ENCODE assay signal across 9 cellular contexts in the genomic region with DNA sequence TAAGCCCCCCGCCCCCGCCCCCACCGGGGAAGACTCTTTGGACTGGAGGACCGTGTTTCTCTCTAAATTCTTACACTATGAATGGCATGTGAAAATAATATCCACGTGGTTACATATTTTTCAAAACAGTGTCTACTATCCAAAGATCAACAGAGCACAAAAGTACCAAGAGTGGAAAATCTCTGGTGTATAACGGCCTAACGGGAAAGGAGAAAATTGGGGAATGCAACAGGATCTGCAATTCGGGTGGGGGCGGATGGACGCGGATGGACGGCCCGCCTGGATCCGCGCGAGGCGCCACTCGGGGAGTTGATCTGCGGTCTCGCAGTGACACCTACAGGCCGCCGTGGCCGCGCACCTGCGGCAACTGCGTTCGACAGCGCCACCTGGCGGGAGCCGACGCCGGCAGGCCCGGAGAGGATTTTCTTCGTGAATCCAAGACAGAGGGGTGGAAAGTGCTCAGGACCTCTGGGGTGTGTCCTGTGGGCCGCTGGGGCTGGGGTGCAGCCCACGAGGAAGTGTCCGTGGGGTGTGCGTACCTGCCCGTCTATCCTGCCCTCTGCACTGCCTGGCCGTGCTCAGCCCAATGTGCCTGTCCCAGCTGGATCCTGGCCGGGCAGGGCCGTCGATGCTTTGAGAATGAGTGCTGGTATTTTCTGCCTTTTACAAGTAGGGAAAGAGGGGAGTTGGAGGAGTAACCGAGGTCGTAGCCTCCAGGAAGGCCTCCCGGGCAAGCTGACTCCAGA. TPM values are rescaled to one million over a fixed set of nuclear protein-coding genes. Genes with fewer than 3 reads are reported as not detected.
DNase-seq lines count a peak whose midpoint lies in the region; ATAC-seq and TF ChIP-seq lines count a peak whose summit lies in the region.
"Had no signal": no experiment of that assay in that cellular context is flagged by ENCODE, and none has a peak within 500 bp of the region (broad histone marks: within the 10 kb centered on the region; RNA-seq: fewer than 3 reads in every experiment).

No MANE protein-coding gene starts in this region.

- peak in 13 of 14 donors; percentile 13 to 86 (median 60) for DNase-seq in C1 segment of cervical spinal cord (lab: John Stamatoyannopoulos, UW)
- DNase-seq in SHP77 (lab: John Stamatoyannopoulos, UW) = peak; percentile 64 to 77
- DNase-seq in activated effector memory CD4-positive, alpha-beta T cell treated with anti-CD3 and anti-CD28 coated beads, Interleukin-2, amount 50 U/mL, for 16 hours = peak; percentile 96
- DNase-seq in foreskin melanocyte = peak; percentile 47
- peak; percentile 94 for DNase-seq in osteocyte (ENCODE audit: extremely low spot score, unreplicated experiment)
- DNase-seq in tibial artery = peak; percentile 69 to 86

- H3K4me1 Mint-ChIP-seq in osteocyte (ENCODE audit: unreplicated experiment) = peaks cover 9% of the 10 kb centered on the region

- WGBS in HUES64 = 12% methylated on average over 44 of the region's 46 CpGs

- peak overlapping the region; percentile 12 for H3K27ac Mint-ChIP-seq in osteocyte (ENCODE audit: unreplicated experiment)

- no peak overlapping the region for H3K9ac ChIP-seq in HUES64 (ENCODE audit: low read depth, low read length)

- H3K27me3 Mint-ChIP-seq in osteocyte (ENCODE audit: unreplicated experiment) = peaks cover 39% of the 10 kb centered on the region

- H3K27ac ChIP-seq in HUES64 (ENCODE audit: low read depth, low read length) (no peak overlapping the region), tibial artery (peak overlapping the region in 1 of 2 donors; percentile 18)

- peak; percentile 84 for ATAC-seq in GM19372 (IDR thresholded peaks at IDR 0.05; ENCODE audit: low read depth, unreplicated experiment)

- H3K9me3 Mint-ChIP-seq in osteocyte (ENCODE audit: unreplicated experiment) = no peaks in the 10 kb centered on the region

- no peaks in the 10 kb centered on the region for H3K4me1 ChIP-seq in HUES64 (ENCODE audit: insufficient read depth, low read length)
- peaks cover 0 to 9% (median 2%) of the 10 kb centered on the region in 4 donors for H3K4me1 ChIP-seq in tibial artery

- peak overlapping the region; percentile 15 for H3K4me3 Mint-ChIP-seq in osteocyte (ENCODE audit: unreplicated experiment)

- no peaks in the 10 kb centered on the region for H3K36me3 ChIP-seq in HUES64 (ENCODE audit: insufficient read depth, low read length)
- H3K36me3 ChIP-seq in tibial artery = no peaks in the 10 kb centered on the region

- H3K36me3 Mint-ChIP-seq in osteocyte (ENCODE audit: unreplicated experiment) = no peaks in the 10 kb centered on the region

- H3K9me3 ChIP-seq in HUES64 (ENCODE audit: insufficient read depth, low read depth, low read length) = no peaks in the 10 kb centered on the region
- no peaks in the 10 kb centered on the region for H3K9me3 ChIP-seq in tibial artery

- H3K4me3 ChIP-seq in HUES64 (ENCODE audit: low read length) = peak overlapping the region; percentile 27; the same call in 1 of the 2 replicates
- no peak overlapping the region for H3K4me3 ChIP-seq in tibial artery

- intact Hi-C loops in tibial artery (cut with DNase I; ENCODE audit: low total_unique reads) = loop anchor here (1.0 to 10.0 kb wide), 5 partner anchors 610 to 825 kb away; no protein-coding TSS in a partner anchor

- TF ChIP-seq CTCF in osteocyte (IDR thresholded peaks at IDR 0.05) (peak; percentile 100), tibial artery (IDR thresholded peaks at IDR 0.05) (peak; percentile 100)

- H3K27me3 ChIP-seq in HUES64 (ENCODE audit: insufficient read depth, low read length) = no peaks in the 10 kb centered on the region
- H3K27me3 ChIP-seq in tibial artery = peaks cover 0 to 21% of the 10 kb centered on the region in 2 donors

RNA-seq across cellular contexts. Expression of gene ANKRD60, which starts 18.6 kb away (rescaled TPM):
- polyA plus RNA-seq in HUES64 (2013, experiment 1 of 2) = not detected
- polyA plus RNA-seq in HUES64 (2013, experiment 2 of 2) = not detected
- total RNA-seq in osteocyte = not detected in 2 replicates
- total RNA-seq: T-helper 1 cell treated with Interleukin-12 subunit alpha and Interleukin-12 subunit beta and Interleukin-4 antibody, amounts not matched to agents 30 ng/mL and 1 ng/mL, for 36 hours had no signal
